15 cellular contexts compared by ENCODE assay signal in the genomic region with DNA sequence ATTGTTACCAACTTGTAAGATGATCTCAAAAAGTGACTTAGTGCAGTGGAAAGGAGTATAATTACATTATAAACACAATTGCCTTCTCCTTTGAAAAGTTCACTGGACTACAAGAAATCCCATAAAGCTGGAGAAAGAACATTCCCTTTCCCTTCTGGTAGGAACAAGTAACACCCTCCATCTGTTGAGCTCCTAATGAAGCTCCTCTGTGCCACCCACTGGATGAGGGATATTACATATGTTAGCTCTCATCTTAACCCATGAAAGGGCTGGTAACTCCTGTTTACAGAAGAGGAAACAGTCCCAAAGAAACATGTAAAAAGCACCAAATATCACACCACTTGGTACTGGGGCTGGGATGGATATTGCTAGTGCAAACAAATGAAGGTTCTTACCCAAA. TPM values are rescaled to one million over a fixed set of nuclear protein-coding genes. Genes with fewer than 3 reads are reported as not detected.
A peak's percentile ranks its signal among the peaks of the same experiment; 100 is the strongest.
DNase-seq lines count a peak whose midpoint lies in the region; ATAC-seq and TF ChIP-seq lines count a peak whose summit lies in the region.
"Had no signal": no experiment of that assay in that cellular context is flagged by ENCODE, and none has a peak within 500 bp of the region (broad histone marks: within the 10 kb centered on the region; RNA-seq: fewer than 3 reads in every experiment).

No MANE protein-coding gene starts in this region.

- H3K27me3 Mint-ChIP-seq in activated T-helper 17 cell treated with anti-CD3 and anti-CD28 coated beads, Interleukin-2, amount 50 U/mL, for 72 hours = no peaks in the 10 kb centered on the region

- no peaks in the 10 kb centered on the region for H3K4me1 ChIP-seq in IMR-90 (ENCODE audit: control insufficient read depth, insufficient read depth, low read length)

- H3K27ac Mint-ChIP-seq in activated naive CD4-positive, alpha-beta T cell treated with anti-CD3 and anti-CD28 coated beads, Interleukin-2, amount 50 U/mL, for 72 hours = peak overlapping the region; percentile 54 to 89
- peak overlapping the region; percentile 62 for H3K27ac Mint-ChIP-seq in activated T-helper 17 cell treated with anti-CD3 and anti-CD28 coated beads, Interleukin-2, amount 50 U/mL, for 72 hours
- peak overlapping the region; percentile 63 for H3K27ac Mint-ChIP-seq in stimulated activated effector memory CD8-positive, alpha-beta T cell treated with anti-CD3 and anti-CD28 coated beads, Interleukin-12 subunit alpha, Interleukin-12 subunit beta, amount 100 ng/mL, for 72 hours

- H3K14ac ChIP-seq in IMR-90 (replicated peaks; ENCODE audit: low read depth, low read length) = no peak overlapping the region

- H3K4me2 ChIP-seq in IMR-90 (ENCODE audit: low read depth, low read length) = no peak overlapping the region
- H3K4me2 ChIP-seq: BLaER1 had no signal

- no peak for TF ChIP-seq RAD21 in IMR-90 (IDR thresholded peaks at IDR 0.05; ENCODE audit: low read length)

- peaks cover 44% of the 10 kb centered on the region for H3K36me3 ChIP-seq in IMR-90 (ENCODE audit: control insufficient read depth, insufficient read depth, low read length)
- H3K36me3 ChIP-seq in MG63 = peaks cover 62% of the 10 kb centered on the region

- no peak overlapping the region for H4K91ac ChIP-seq in IMR-90 (ENCODE audit: insufficient read depth, low read depth, low read length)

- H3K9me3 Mint-ChIP-seq in activated naive CD4-positive, alpha-beta T cell treated with anti-CD3 and anti-CD28 coated beads, Interleukin-2, amount 50 U/mL, for 72 hours = no peaks in the 10 kb centered on the region
- no peaks in the 10 kb centered on the region for H3K9me3 Mint-ChIP-seq in activated T-helper 17 cell treated with anti-CD3 and anti-CD28 coated beads, Interleukin-2, amount 50 U/mL, for 72 hours
- H3K9me3 Mint-ChIP-seq in stimulated activated effector memory CD8-positive, alpha-beta T cell treated with anti-CD3 and anti-CD28 coated beads, Interleukin-12 subunit alpha, Interleukin-12 subunit beta, amount 100 ng/mL, for 72 hours = no peaks in the 10 kb centered on the region

- no peak for ATAC-seq in activated naive CD4-positive, alpha-beta T cell treated with anti-CD3 and anti-CD28 coated beads, Interleukin-2, amount 50 U/mL, for 72 hours
- ATAC-seq in IMR-90 (ENCODE audit: low read depth) = peak; percentile 66
- ATAC-seq in activated T-helper 17 cell treated with anti-CD3 and anti-CD28 coated beads, Interleukin-2, amount 50 U/mL, for 72 hours (replicated peaks) = peak; percentile 25
- no peak for ATAC-seq in stimulated activated effector memory CD8-positive, alpha-beta T cell treated with anti-CD3 and anti-CD28 coated beads, Interleukin-12 subunit alpha, Interleukin-12 subunit beta, amount 100 ng/mL, for 72 hours
- no peak for ATAC-seq in GM21717 (IDR thresholded peaks at IDR 0.05; ENCODE audit: unreplicated experiment)
- ATAC-seq: sciatic nerve had no signal

- intact Hi-C loops in IMR-90 (cut with micrococcal nuclease) = no loop called here

- DNase-seq in activated naive CD4-positive, alpha-beta T cell treated with anti-CD3 and anti-CD28 coated beads, Interleukin-2, amount 50 U/mL, for 72 hours (ENCODE audit: low spot score in 2 of 2) = no peak
- no peak for DNase-seq in activated naive CD4-positive, alpha-beta T cell (lab: John Stamatoyannopoulos, UW)
- DNase-seq in IMR-90 (no peak), G401 (ENCODE audit: low spot score) (no peak), MG63 (no peak)
- no peak for DNase-seq in stimulated activated effector memory CD8-positive, alpha-beta T cell treated with anti-CD3 and anti-CD28 coated beads, Interleukin-12 subunit alpha, Interleukin-12 subunit beta, amount 100 ng/mL, for 72 hours (ENCODE audit: low spot score in 2 of 2)
- DNase-seq: hypothalamus; NCI-H1105; SIG-M5; stimulated activated CD4-positive, alpha-beta T cell treated with anti-CD3 and anti-CD28 coated beads, Interleukin-4, amount 100 ng/mL, for 4 hours; stimulated activated naive CD4-positive, alpha-beta T cell treated with Interleukin-2 at 50 U/mL for 16 hours had no signal

- POLR2A ChIA-PET in IMR-90 (lab: Charles Lee; ENCODE audit: unreplicated experiment) = no interaction called here

- no peak overlapping the region for H4K8ac ChIP-seq in IMR-90 (ENCODE audit: low read depth in 2 of 2, low read length in 2 of 2)

- H2BK20ac ChIP-seq in IMR-90 (ENCODE audit: low read depth, low read length) = no peak overlapping the region

- H4K20me1 ChIP-seq in IMR-90 (ENCODE audit: insufficient read depth, low read length) = peaks cover 22% of the 10 kb centered on the region

- H3K9me1 ChIP-seq in IMR-90 (ENCODE audit: insufficient read depth, low read length) = no peaks in the 10 kb centered on the region

- no peak overlapping the region for H3K56ac ChIP-seq in IMR-90 (ENCODE audit: extremely low read depth, insufficient read depth, low read length)

- H3K79me1 ChIP-seq in IMR-90 (ENCODE audit: low read depth in 1 of 2, low read length in 2 of 2) = peaks cover 3 to 19% of the 10 kb centered on the region in 2 experiments; a peak in 2 of 4 replicates

- CTCF ChIA-PET in IMR-90 (lab: Yijun Ruan, JAX) = interaction anchor here (1.0 kb wide), 1 partner anchor 23 kb away, joined by 3 read pairs; no protein-coding TSS in a partner anchor

- H4K5ac ChIP-seq in IMR-90 (ENCODE audit: low read depth, low read length) = no peak overlapping the region

- no TSS peak for BruUV-seq in IMR-90 (replicated peaks; lab: Mats Ljungman, UMichigan)

- H3K9me3 ChIP-seq in IMR-90 (ENCODE audit: control insufficient read depth, insufficient read depth, low read length) = no peaks in the 10 kb centered on the region
- no peaks in the 10 kb centered on the region for H3K9me3 ChIP-seq in MG63
- H3K9me3 ChIP-seq: BLaER1 had no signal

- no peak overlapping the region for H3K4me3 Mint-ChIP-seq in activated T-helper 17 cell treated with anti-CD3 and anti-CD28 coated beads, Interleukin-2, amount 50 U/mL, for 72 hours
- no peak overlapping the region for H3K4me3 Mint-ChIP-seq in stimulated activated effector memory CD8-positive, alpha-beta T cell treated with anti-CD3 and anti-CD28 coated beads, Interleukin-12 subunit alpha, Interleukin-12 subunit beta, amount 100 ng/mL, for 72 hours

- H2BK5ac ChIP-seq in IMR-90 (ENCODE audit: low read depth, low read length, poor library complexity, severe bottlenecking) = no peak overlapping the region

- H3K9ac ChIP-seq in IMR-90 (ENCODE audit: low read depth, low read length) = no peak overlapping the region
- H3K9ac ChIP-seq: BLaER1 had no signal

- no peak overlapping the region for H3K18ac ChIP-seq in IMR-90 (ENCODE audit: low read depth, low read length)

- H2BK15ac ChIP-seq in IMR-90 (ENCODE audit: low read depth, low read length) = no peak overlapping the region

- H3K4me3 ChIP-seq in IMR-90 (ENCODE audit: insufficient read depth, low read depth, low read length) (no peak overlapping the region), MG63 (no peak overlapping the region)
- H3K4me3 ChIP-seq: BLaER1 had no signal

- no peak overlapping the region for H2AK9ac ChIP-seq in IMR-90 (replicated peaks; ENCODE audit: low read depth, low read length, poor library complexity)

- peaks cover 13 to 31% of the 10 kb centered on the region in 2 donors for H3K36me3 Mint-ChIP-seq in activated naive CD4-positive, alpha-beta T cell treated with anti-CD3 and anti-CD28 coated beads, Interleukin-2, amount 50 U/mL, for 72 hours
- peaks cover 94% of the 10 kb centered on the region for H3K36me3 Mint-ChIP-seq in activated T-helper 17 cell treated with anti-CD3 and anti-CD28 coated beads, Interleukin-2, amount 50 U/mL, for 72 hours (ENCODE audit: low read depth)
- H3K36me3 Mint-ChIP-seq in stimulated activated effector memory CD8-positive, alpha-beta T cell treated with anti-CD3 and anti-CD28 coated beads, Interleukin-12 subunit alpha, Interleukin-12 subunit beta, amount 100 ng/mL, for 72 hours = peaks cover 96% of the 10 kb centered on the region

- no peak overlapping the region for H2AFZ ChIP-seq in IMR-90 (replicated peaks; ENCODE audit: low read length, poor library complexity)

- H3K27me3 ChIP-seq in IMR-90 (ENCODE audit: control insufficient read depth, insufficient read depth, low read length) = no peaks in the 10 kb centered on the region
- H3K27me3 ChIP-seq in MG63 = no peaks in the 10 kb centered on the region
- H3K27me3 ChIP-seq: BLaER1 had no signal

- H3K4me1 Mint-ChIP-seq in activated T-helper 17 cell treated with anti-CD3 and anti-CD28 coated beads, Interleukin-2, amount 50 U/mL, for 72 hours = peaks cover 4% of the 10 kb centered on the region
- H3K4me1 Mint-ChIP-seq in stimulated activated effector memory CD8-positive, alpha-beta T cell treated with anti-CD3 and anti-CD28 coated beads, Interleukin-12 subunit alpha, Interleukin-12 subunit beta, amount 100 ng/mL, for 72 hours = no peaks in the 10 kb centered on the region

- in situ Hi-C loops in IMR-90 (cut with MboI; ENCODE audit: low sequenced_read_pairs) = no loop called here
- in situ Hi-C loops in G401 (cut with HindIII; ENCODE audit: low sequenced_read_pairs) = no loop called here

- no peak for TF ChIP-seq POLR2A in IMR-90 (IDR thresholded peaks at IDR 0.05; ENCODE audit: low read depth, low read length)

- no peak for TF ChIP-seq CTCF in IMR-90 (conservative IDR thresholded peaks at IDR 0.05; ENCODE audit: low read depth, low read length)

- H2AK5ac ChIP-seq in IMR-90 (ENCODE audit: low read depth, low read length) = no peak overlapping the region

- no peak overlapping the region for H2BK120ac ChIP-seq in IMR-90 (ENCODE audit: low read depth, low read length)

- dilution Hi-C loops in IMR-90 (cut with HindIII; ENCODE audit: low sequenced_read_pairs, unreplicated experiment) = no loop called here

- H3K27ac ChIP-seq in IMR-90 (ENCODE audit: insufficient read depth, low read length) = no peak overlapping the region
- H3K27ac ChIP-seq: BLaER1 had no signal

- no peak overlapping the region for H3K4ac ChIP-seq in IMR-90 (ENCODE audit: low read depth, low read length)

- H3K23ac ChIP-seq in IMR-90 (ENCODE audit: low read depth, low read length) = no peak overlapping the region

RNA-seq across cellular contexts. Expression of a gene that starts 8.1 kb away (rescaled TPM):
- 1,000 to 10,000 TPM in 1 of 2 donors, 100 to 1,000 TPM in 1; 610 to 1,410 TPM for total RNA-seq in activated naive CD4-positive, alpha-beta T cell treated with anti-CD3 and anti-CD28 coated beads, Interleukin-2, amount 50 U/mL, for 72 hours
- total RNA-seq in IMR-90 (2012; rRNA removed) = 716 and 841 TPM in 2 replicates
- polyA plus RNA-seq in IMR-90 (2012; rRNA removed) = 617 and 686 TPM in 2 replicates
- polyA plus RNA-seq in IMR-90 (2012; cell fraction: cytosol; rRNA removed) = 590 and 752 TPM in 2 replicates
- polyA plus RNA-seq in IMR-90 (2012; cell fraction: nucleus; rRNA removed; ENCODE audit: low replicate concordance) = 218 and 270 TPM in 2 replicates
- total RNA-seq in activated T-helper 17 cell treated with anti-CD3 and anti-CD28 coated beads, Interleukin-2, amount 50 U/mL, for 72 hours = 1,000 to 10,000 TPM; 1,094 to 1,221 TPM
- 724 and 846 TPM in 2 replicates for total RNA-seq in G401 (2014; rRNA removed; shearing (Covaris generic))
- 577 and 749 TPM in 2 replicates for total RNA-seq in MG63 (2014; rRNA removed; shearing (Covaris generic); ENCODE audit: low replicate concordance)

RNA-seq across cellular contexts. Expression of a gene that starts 11.8 kb away (rescaled TPM):
- 10 to 100 TPM; 41.3 to 58.0 TPM for total RNA-seq in activated naive CD4-positive, alpha-beta T cell treated with anti-CD3 and anti-CD28 coated beads, Interleukin-2, amount 50 U/mL, for 72 hours
- 47.2 and 51.6 TPM in 2 replicates for total RNA-seq in IMR-90 (2012; rRNA removed)
- 48.8 and 49.7 TPM in 2 replicates for polyA plus RNA-seq in IMR-90 (2012; rRNA removed)
- 30.9 and 51.0 TPM in 2 replicates for polyA plus RNA-seq in IMR-90 (2012; cell fraction: cytosol; rRNA removed)
- polyA plus RNA-seq in IMR-90 (2012; cell fraction: nucleus; rRNA removed; ENCODE audit: low replicate concordance) = 14.5 and 25.7 TPM in 2 replicates
- total RNA-seq in activated T-helper 17 cell treated with anti-CD3 and anti-CD28 coated beads, Interleukin-2, amount 50 U/mL, for 72 hours = 10 to 100 TPM; 49.7 to 54.2 TPM
- total RNA-seq in G401 (2014; rRNA removed; shearing (Covaris generic)) = 56.7 and 61.7 TPM in 2 replicates
- 42.8 and 45.6 TPM in 2 replicates for total RNA-seq in MG63 (2014; rRNA removed; shearing (Covaris generic); ENCODE audit: low replicate concordance)

RNA-seq across cellular contexts. Expression of a gene that starts 11.9 kb away (rescaled TPM):
- total RNA-seq in activated naive CD4-positive, alpha-beta T cell treated with anti-CD3 and anti-CD28 coated beads, Interleukin-2, amount 50 U/mL, for 72 hours = 10 to 100 TPM; 25.4 to 45.0 TPM
- 51.7 and 64.0 TPM in 2 replicates for total RNA-seq in IMR-90 (2012; rRNA removed)
- polyA plus RNA-seq in IMR-90 (2012; rRNA removed) = 54.7 and 57.9 TPM in 2 replicates
- 66.8 and 68.0 TPM in 2 replicates for polyA plus RNA-seq in IMR-90 (2012; cell fraction: cytosol; rRNA removed)
- 71.0 and 71.9 TPM in 2 replicates for polyA plus RNA-seq in IMR-90 (2012; cell fraction: nucleus; rRNA removed; ENCODE audit: low replicate concordance)
- 10 to 100 TPM; 49.2 to 65.8 TPM for total RNA-seq in activated T-helper 17 cell treated with anti-CD3 and anti-CD28 coated beads, Interleukin-2, amount 50 U/mL, for 72 hours
- total RNA-seq in G401 (2014; rRNA removed; shearing (Covaris generic)) = 70.4 and 82.5 TPM in 2 replicates
- total RNA-seq in MG63 (2014; rRNA removed; shearing (Covaris generic); ENCODE audit: low replicate concordance) = 40.4 and 41.5 TPM in 2 replicates

RNA-seq across cellular contexts. Expression of a gene that starts 32.9 kb away (rescaled TPM):
- total RNA-seq in activated naive CD4-positive, alpha-beta T cell treated with anti-CD3 and anti-CD28 coated beads, Interleukin-2, amount 50 U/mL, for 72 hours = 10 to 100 TPM; 41.4 to 43.1 TPM
- 21.5 and 22.2 TPM in 2 replicates for total RNA-seq in IMR-90 (2012; rRNA removed)
- 22.4 and 23.3 TPM in 2 replicates for polyA plus RNA-seq in IMR-90 (2012; rRNA removed)
- polyA plus RNA-seq in IMR-90 (2012; cell fraction: cytosol; rRNA removed) = 9.2 and 9.7 TPM in 2 replicates
- polyA plus RNA-seq in IMR-90 (2012; cell fraction: nucleus; rRNA removed; ENCODE audit: low replicate concordance) = 40.2 and 48.2 TPM in 2 replicates
- 10 to 100 TPM; 29.6 to 61.9 TPM for total RNA-seq in activated T-helper 17 cell treated with anti-CD3 and anti-CD28 coated beads, Interleukin-2, amount 50 U/mL, for 72 hours
- 35.1 and 41.4 TPM in 2 replicates for total RNA-seq in G401 (2014; rRNA removed; shearing (Covaris generic))
- total RNA-seq in MG63 (2014; rRNA removed; shearing (Covaris generic); ENCODE audit: low replicate concordance) = 19.0 and 34.7 TPM in 2 replicates

Comparison
In these comparisons a context has a peak if more than half of its experiments do, and no peak if none do; other contexts are left out.
1. ATAC-seq: peak in IMR-90 (single experiment) and activated T-helper 17 cell treated with anti-CD3 and anti-CD28 coated beads, Interleukin-2, amount 50 U/mL, for 72 hours (single experiment); none in activated naive CD4-positive, alpha-beta T cell treated with anti-CD3 and anti-CD28 coated beads, Interleukin-2, amount 50 U/mL, for 72 hours (0 of 2), stimulated activated effector memory CD8-positive, alpha-beta T cell treated with anti-CD3 and anti-CD28 coated beads, Interleukin-12 subunit alpha, Interleukin-12 subunit beta, amount 100 ng/mL, for 72 hours (single experiment) and GM21717 (single experiment).
2. Peak in every context shown above with its lines, with median percentiles within 50 percentile points of each other: H3K27ac Mint-ChIP-seq.